In genomic region chr5:107541400-107541799, GRCh38 we compare ENCODE assay signal across 11 cellular contexts.
DNase-seq lines count a peak whose midpoint lies in the region; ATAC-seq and TF ChIP-seq lines count a peak whose summit lies in the region.
"Had no signal": no experiment of that assay in that cellular context is flagged by ENCODE, and none has a peak within 500 bp of the region (broad histone marks: within the 10 kb centered on the region; RNA-seq: fewer than 3 reads in every experiment).

No MANE protein-coding gene starts in this region.

- no peak overlapping the region for H2AFZ ChIP-seq in hepatocyte

- no peak for TF ChIP-seq CTCF in hepatocyte (IDR thresholded peaks at IDR 0.05; ENCODE audit: poor library complexity)

- no peak overlapping the region for H3K4me3 ChIP-seq in hepatocyte

- no peaks in the 10 kb centered on the region for H4K20me1 ChIP-seq in hepatocyte (ENCODE audit: insufficient read depth, poor library complexity, severe bottlenecking)

- H3K79me2 ChIP-seq in hepatocyte = peaks cover 46% of the 10 kb centered on the region

- ATAC-seq in GM18511 (IDR thresholded peaks at IDR 0.05; ENCODE audit: unreplicated experiment) (peak; percentile 46), GM21447 (IDR thresholded peaks at IDR 0.05; ENCODE audit: unreplicated experiment) (peak; percentile 73), HG03469 (IDR thresholded peaks at IDR 0.05; ENCODE audit: unreplicated experiment) (peak; percentile 38)
- ATAC-seq: activated CD4-positive, CD25-positive, alpha-beta regulatory T cell treated with anti-CD3 and anti-CD28 coated beads, Interleukin-2, amount 50 U/mL, for 24 hours had no signal

- 88% methylated on average over 1 of the region's 1 CpG for WGBS in hepatocyte (ENCODE audit: low lambda C conversion rate, missing lambda C conversion rate)

- H3K36me3 ChIP-seq in hepatocyte (replicated peaks; ENCODE audit: insufficient read depth, low read depth) = no peaks in the 10 kb centered on the region

- peak overlapping the region; percentile 70 for H3K27ac ChIP-seq in hepatocyte

- H3K9me3 ChIP-seq in hepatocyte (ENCODE audit: low read depth) = no peaks in the 10 kb centered on the region

- no peaks in the 10 kb centered on the region for H3K9me2 ChIP-seq in hepatocyte (replicated peaks; ENCODE audit: insufficient read depth)

- in situ Hi-C loops in G401 (cut with HindIII; ENCODE audit: low sequenced_read_pairs) = no loop called here

- DNase-seq in hepatocyte (ENCODE audit: low spot score) (no peak), OCI-M1 (lab: John Stamatoyannopoulos, UW) (no peak), NCI-H524 (lab: John Stamatoyannopoulos, UW) (no peak), G401 (ENCODE audit: low spot score) (no peak), NCI-H1092 treated with DMSO at 0.1 percent for 48 hours (lab: John Stamatoyannopoulos, UW) (no peak)
- DNase-seq: kidney, NCI-H2107 had no signal

- H3K4me2 ChIP-seq in hepatocyte = no peak overlapping the region

- peaks cover 16% of the 10 kb centered on the region for H3K4me1 ChIP-seq in hepatocyte (ENCODE audit: insufficient read depth)

- H3K27me3 ChIP-seq in hepatocyte = no peaks in the 10 kb centered on the region
